ENCODE assay signal across 1 cellular context in genomic region chr10:97737770-97738265, GRCh38.
TF ChIP-seq lines count a peak whose summit lies in the region.

No MANE protein-coding gene starts in this region.

TF ChIP-seq in HepG2, 621 proteins besides CTCF, POLR2A, EP300 and RAD21 (continued from another document):
- TF ChIP-seq HMGXB3 (CRISPR knock-in tag; IDR thresholded peaks at IDR 0.05; ENCODE audit: borderline replicate concordance) = no peak
- no peak for TF ChIP-seq ZFP91 (CRISPR knock-in tag; IDR thresholded peaks at IDR 0.05; ENCODE audit: borderline replicate concordance)
- TF ChIP-seq ZBTB43 (CRISPR knock-in tag; conservative IDR thresholded peaks at IDR 0.05) = no peak
